Comparison of ENCODE assay signal across 13 cellular contexts in the genomic region with DNA sequence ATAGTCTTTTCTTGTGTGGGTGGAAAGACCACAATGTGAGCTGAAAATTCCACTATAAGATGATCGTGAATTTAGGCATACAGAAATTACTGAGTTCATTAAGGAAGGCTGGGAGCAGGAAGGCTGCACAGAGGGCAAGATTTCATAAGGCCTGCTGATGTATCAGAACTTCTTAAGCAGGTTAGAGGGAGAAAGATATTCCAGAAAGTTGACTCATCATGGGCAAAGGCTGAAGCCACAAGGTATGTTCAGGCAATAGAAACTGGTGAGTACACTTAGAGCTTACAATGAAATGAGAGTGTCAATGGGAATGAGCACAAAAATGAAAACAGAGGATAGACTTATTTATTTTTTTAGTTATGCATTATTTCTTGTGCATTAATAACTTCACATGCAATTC.
"Had no signal": no experiment of that assay in that cellular context is flagged by ENCODE, and none has a peak within 500 bp of the region (broad histone marks: within the 10 kb centered on the region; RNA-seq: fewer than 3 reads in every experiment).

No MANE protein-coding gene starts in this region.

- H3K9me3 ChIP-seq: gastroesophageal sphincter, left ventricle myocardium inferior, neutrophil, thyroid gland had no signal

- H3K27ac ChIP-seq: gastroesophageal sphincter, left ventricle myocardium inferior, neutrophil, thyroid gland had no signal

- H3K36me3 ChIP-seq: gastroesophageal sphincter, left ventricle myocardium inferior, neutrophil, thyroid gland had no signal

- DNase-seq: activated CD4-positive, alpha-beta T cell treated with anti-CD3 and anti-CD28 coated beads, Interleukin-2, amount 10 ng/mL, durations not matched to agents 24 days and 14 days; activated CD8-positive, alpha-beta memory T cell treated with anti-CD3 and anti-CD28 coated beads for 24 hours; activated gamma-delta T cell treated with Interleukin-2 at 50 U/mL for 16 hours; effector memory CD4-positive, alpha-beta T cell; islet precursor cell; left ventricle myocardium inferior; mesenchymal stem cell; natural killer cell; thyroid gland had no signal

- H3K4me3 ChIP-seq: gastroesophageal sphincter, left ventricle myocardium inferior, thyroid gland had no signal

- H3K27me3 ChIP-seq: gastroesophageal sphincter, neutrophil, thyroid gland had no signal

- H3K4me1 ChIP-seq: gastroesophageal sphincter, left ventricle myocardium inferior, thyroid gland had no signal

- ATAC-seq: gastroesophageal sphincter; natural killer cell; stimulated activated memory B cell treated with anti-CD40 and anti-IgM and Interleukin-4, amounts not matched to agents 10 μg/mL and 1 μg/mL and 100 μg/mL, for 72 hours; WTC11 had no signal
